In the genomic region with DNA sequence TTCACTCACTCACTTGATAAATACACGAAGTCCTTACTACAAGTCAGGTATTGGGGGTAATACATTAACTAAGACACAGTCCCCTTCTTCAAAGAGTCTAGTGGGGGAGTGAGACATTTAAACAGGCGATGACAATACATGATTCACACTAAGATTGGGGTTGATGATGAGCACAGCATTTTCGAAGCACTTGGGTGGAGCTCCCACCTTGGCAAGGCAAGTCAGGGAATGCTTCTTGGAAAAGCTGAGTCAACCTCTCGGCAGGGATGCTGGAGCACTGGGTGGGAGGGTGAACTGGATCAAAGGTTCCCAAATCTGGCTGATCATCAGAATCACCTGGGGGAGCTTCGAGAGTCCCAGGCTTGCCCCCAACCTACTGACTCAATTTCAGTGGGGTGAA, we compare ENCODE assay signal across 17 cellular contexts. TPM values are rescaled to one million over a fixed set of nuclear protein-coding genes. Genes with fewer than 3 reads are reported as not detected.
DNase-seq lines count a peak whose midpoint lies in the region; ATAC-seq, FAIRE-seq and TF ChIP-seq lines count a peak whose summit lies in the region.
"Had no signal": no experiment of that assay in that cellular context is flagged by ENCODE, and none has a peak within 500 bp of the region (broad histone marks: within the 10 kb centered on the region; RNA-seq: fewer than 3 reads in every experiment).

No MANE protein-coding gene starts in this region.

- H3K9ac ChIP-seq in SK-N-SH (no peak overlapping the region), skeletal muscle tissue (ENCODE audit: low read depth in 1 of 3, low read length in 3 of 3) (no peak overlapping the region)

- no peak for TF ChIP-seq POLR2A in H54 (IDR thresholded peaks at IDR 0.05; ENCODE audit: low read depth, low read length)

- no peaks in the 10 kb centered on the region for H3F3A ChIP-seq in SK-N-SH (replicated peaks; ENCODE audit: insufficient read depth)

- no peaks in the 10 kb centered on the region for H3K79me2 ChIP-seq in SK-N-SH (ENCODE audit: insufficient read depth)

- no peak overlapping the region for H2AFZ ChIP-seq in SK-N-SH (ENCODE audit: low read depth)

- no peaks in the 10 kb centered on the region for H3K4me1 ChIP-seq in SK-N-SH (ENCODE audit: control insufficient read depth in 1 of 2, insufficient read depth in 2 of 2, low read depth in 1 of 2, low read length in 1 of 2)
- peaks cover 7 to 22% (median 18%) of the 10 kb centered on the region in 3 donors for H3K4me1 ChIP-seq in skeletal muscle tissue (ENCODE audit: control insufficient read depth in 3 of 3, insufficient read depth in 3 of 3, low read length in 3 of 3)

- no peak overlapping the region for H3K27ac ChIP-seq in SK-N-SH (ENCODE audit: low read depth in 2 of 2, low read length in 1 of 2)
- H3K27ac ChIP-seq in skeletal muscle tissue (ENCODE audit: low read depth, low read length) = peak overlapping the region; percentile 10
- H3K27ac ChIP-seq in dorsolateral prefrontal cortex = no peak overlapping the region

- no peak for ATAC-seq in GM18519 (IDR thresholded peaks at IDR 0.05; ENCODE audit: low FRiP score, unreplicated experiment)
- ATAC-seq: CD8-positive, alpha-beta T cell had no signal

- H3K9me3 ChIP-seq in SK-N-SH = no peaks in the 10 kb centered on the region
- no peaks in the 10 kb centered on the region for H3K9me3 ChIP-seq in skeletal muscle tissue (ENCODE audit: control insufficient read depth in 3 of 3, low read length in 3 of 3)

- H3K27me3 ChIP-seq in SK-N-SH (ENCODE audit: insufficient read depth) (no peaks in the 10 kb centered on the region), skeletal muscle tissue (ENCODE audit: control insufficient read depth in 3 of 3, insufficient read depth in 3 of 3, low read length in 3 of 3) (no peaks in the 10 kb centered on the region), dorsolateral prefrontal cortex (no peaks in the 10 kb centered on the region)

- intact Hi-C loops in dorsolateral prefrontal cortex (cut with DNase I) = no loop called here

- 49% methylated on average over 5 of the region's 5 CpGs for whole genome bisulfite sequencing in SK-N-SH (ENCODE audit: low lambda C conversion rate)

- TF ChIP-seq CTCF in SK-N-SH (IDR thresholded peaks at IDR 0.05) (no peak), fibroblast of mammary gland (conservative IDR thresholded peaks at IDR 0.05; ENCODE audit: control insufficient read depth, insufficient read depth, low read depth, low read length) (no peak), dorsolateral prefrontal cortex (IDR thresholded peaks at IDR 0.05 in 54 of 56, conservative IDR thresholded peaks at IDR 0.05 in 2 of 56; ENCODE audit: low read depth in 1 of 56, partially characterized antibody in 56 of 56) (no peak)

- H3K4me2 ChIP-seq in SK-N-SH = no peak overlapping the region

- TF ChIP-seq RAD21 in SK-N-SH (IDR thresholded peaks at IDR 0.05; ENCODE audit: low read length) = no peak

- POLR2A ChIA-PET in SK-N-SH (lab: Yijun Ruan, JAX) = no interaction called here

- no peaks in the 10 kb centered on the region for H3K9me2 ChIP-seq in SK-N-SH

- H3K4me3 ChIP-seq in SK-N-SH (ENCODE audit: low read depth in 2 of 2, low read length in 1 of 2) (no peak overlapping the region), fibroblast of mammary gland (ENCODE audit: control insufficient read depth, low read depth, low read length) (no peak overlapping the region), skeletal muscle tissue (ENCODE audit: low read length in 3 of 3) (no peak overlapping the region), dorsolateral prefrontal cortex (no peak overlapping the region)

- peak; percentile 65 for FAIRE-seq in H54 (lab: Jason Lieb, UNC)

- CTCF ChIA-PET in SK-N-SH (lab: Yijun Ruan, JAX) = interaction anchor here (0.9 to 1.3 kb wide), 4 partner anchors 9 to 236 kb away, joined by 3 to 5 read pairs (median 4); no protein-coding TSS in a partner anchor

- H3K36me3 ChIP-seq in SK-N-SH (replicated peaks in 1 of 2; ENCODE audit: control insufficient read depth in 1 of 2, insufficient read depth in 2 of 2, low read length in 1 of 2) (no peaks in the 10 kb centered on the region), skeletal muscle tissue (ENCODE audit: control insufficient read depth in 3 of 3, insufficient read depth in 3 of 3, low read length in 3 of 3) (no peaks in the 10 kb centered on the region)

- H4K20me1 ChIP-seq in SK-N-SH (ENCODE audit: insufficient read depth) = no peaks in the 10 kb centered on the region

- peak; percentile 82 for DNase-seq in H54 (ENCODE audit: insufficient read length, low spot score)
- DNase-seq in SK-N-SH = no peak
- DNase-seq in fibroblast of mammary gland (ENCODE audit: low read depth) = peak; percentile 89
- DNase-seq in D341Med (ENCODE audit: low spot score) = no peak
- DNase-seq in activated T-cell treated with anti-CD3 and anti-CD28 coated beads, Interleukin-2, amount 50 U/mL, for 48 hours = no peak
- DNase-seq in dorsolateral prefrontal cortex = no peak
- DNase-seq: activated T-cell treated with anti-CD3 and anti-CD28 coated beads for 4 hours; CD8-positive, alpha-beta T cell; effector CD4-positive, alpha-beta T cell; hippocampal formation; midbrain; NCI-H1092; NCI-H524 treated with DMSO at 0.1 percent for 48 hours; posterior cingulate gyrus; SHP77 had no signal

- no peak for TF ChIP-seq EP300 in SK-N-SH (IDR thresholded peaks at IDR 0.05; ENCODE audit: borderline replicate concordance in 1 of 2, low read depth in 1 of 2, low read length in 1 of 2)

TF ChIP-seq in SK-N-SH, 30 proteins besides CTCF, POLR2A, EP300 and RAD21:
- TF ChIP-seq NFIC (IDR thresholded peaks at IDR 0.05; ENCODE audit: borderline replicate concordance) (0 out of 2 replicates have a peak, but pooled peaks have one; percentile 12), FOXJ3 (CRISPR knock-in tag; IDR thresholded peaks at IDR 0.05) (no peak), RFX5 (IDR thresholded peaks at IDR 0.05; ENCODE audit: low read length) (no peak), TCF12 (IDR thresholded peaks at IDR 0.05) (no peak)

RNA-seq across cellular contexts. Expression of gene ENAH, which starts 57.9 kb away (rescaled TPM):
- 48.9 and 72.0 TPM in 2 replicates for polyA plus RNA-seq in SK-N-SH (2012; rRNA removed)
- 79.6 and 101 TPM in 2 replicates for polyA plus RNA-seq in SK-N-SH (2012; cell fraction: cytosol; rRNA removed)
- polyA plus RNA-seq in SK-N-SH (2012; cell fraction: nucleus; rRNA removed) = 19.8 and 65.1 TPM in 2 replicates
- total RNA-seq in skeletal muscle tissue (38.6 TPM), dorsolateral prefrontal cortex (100 to 1,000 TPM in 9 of 120 experiments, 10 to 100 TPM in 111; 57.3 to 134 (median 81.4) TPM)

Comparison
In these comparisons a context has a peak if more than half of its experiments do, and no peak if none do; other contexts are left out.
1. DNase-seq: peak in H54 (single experiment) and fibroblast of mammary gland (single experiment); none in SK-N-SH (single experiment), D341Med (single experiment), activated T-cell treated with anti-CD3 and anti-CD28 coated beads, Interleukin-2, amount 50 U/mL, for 48 hours (0 of 2) and dorsolateral prefrontal cortex (0 of 10).